In the genomic region with DNA sequence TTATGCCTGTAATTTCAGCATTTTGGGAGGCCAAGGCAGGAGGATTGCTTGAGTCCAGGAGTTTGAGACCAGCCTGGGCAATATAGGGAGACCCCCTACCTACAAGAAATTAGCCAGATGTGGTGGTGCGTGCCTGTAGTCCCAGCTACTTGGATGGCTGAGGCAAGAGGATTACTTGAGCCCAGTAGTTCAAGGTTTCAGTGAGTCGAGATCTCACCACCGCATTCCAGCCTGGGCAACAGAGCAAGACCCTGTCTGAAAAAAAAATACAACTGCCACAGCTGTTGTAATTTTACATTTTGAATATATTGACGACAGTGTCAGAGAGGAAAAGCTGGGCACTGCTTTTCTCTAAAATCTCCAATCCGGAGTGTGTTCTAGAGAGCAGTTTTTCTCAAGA, we compare ENCODE assay signal across 1 cellular context.
TF ChIP-seq lines count a peak whose summit lies in the region.

No MANE protein-coding gene starts in this region.

TF ChIP-seq in HepG2, 621 proteins besides CTCF, POLR2A, EP300 and RAD21:
- no peak for TF ChIP-seq ZNF674 (CRISPR knock-in tag; IDR thresholded peaks at IDR 0.05; ENCODE audit: low read depth)
- no peak for TF ChIP-seq ZNF431 (CRISPR knock-in tag; IDR thresholded peaks at IDR 0.05; ENCODE audit: borderline replicate concordance, low read depth)
- no peak for TF ChIP-seq AFF4 (CRISPR knock-in tag; IDR thresholded peaks at IDR 0.05)
- no peak for TF ChIP-seq RARA (CRISPR knock-in tag; IDR thresholded peaks at IDR 0.05)
- TF ChIP-seq ZNF121 (CRISPR knock-in tag; IDR thresholded peaks at IDR 0.05): peak; percentile 59
